ENCODE assay signal across 1 cellular context in the genomic region with DNA sequence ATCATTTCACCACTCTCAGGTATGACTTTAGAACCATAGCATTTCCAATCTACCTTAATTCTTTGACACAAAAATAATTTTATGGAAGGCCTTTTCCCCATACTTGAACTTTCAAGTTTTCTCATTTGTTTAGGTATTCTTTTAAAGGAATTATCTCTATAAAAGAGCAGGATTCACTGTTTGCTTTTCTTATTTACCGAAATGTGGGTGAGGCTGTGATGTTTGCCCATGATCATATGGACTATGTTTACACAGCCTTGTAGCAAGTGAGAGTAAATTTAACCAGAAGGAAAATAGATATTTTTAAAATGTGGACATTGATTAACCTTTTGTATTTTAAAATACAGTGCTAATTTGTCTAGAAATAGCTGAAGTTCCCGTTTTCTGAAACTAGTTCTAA.
TF ChIP-seq lines count a peak whose summit lies in the region.

No MANE protein-coding gene starts in this region.

TF ChIP-seq in GM23338, 12 proteins besides CTCF, POLR2A, EP300 and RAD21 (continued from another document):
- TF ChIP-seq, protein P1, sequence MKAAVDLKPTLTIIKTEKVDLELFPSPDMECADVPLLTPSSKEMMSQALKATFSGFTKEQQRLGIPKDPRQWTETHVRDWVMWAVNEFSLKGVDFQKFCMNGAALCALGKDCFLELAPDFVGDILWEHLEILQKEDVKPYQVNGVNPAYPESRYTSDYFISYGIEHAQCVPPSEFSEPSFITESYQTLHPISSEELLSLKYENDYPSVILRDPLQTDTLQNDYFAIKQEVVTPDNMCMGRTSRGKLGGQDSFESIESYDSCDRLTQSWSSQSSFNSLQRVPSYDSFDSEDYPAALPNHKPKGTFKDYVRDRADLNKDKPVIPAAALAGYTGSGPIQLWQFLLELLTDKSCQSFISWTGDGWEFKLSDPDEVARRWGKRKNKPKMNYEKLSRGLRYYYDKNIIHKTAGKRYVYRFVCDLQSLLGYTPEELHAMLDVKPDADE (IDR thresholded peaks at IDR 0.05), result no peak
- TF ChIP-seq ZNF114 (CRISPR knock-in tag; IDR thresholded peaks at IDR 0.05) (no peak), ZNF331 (CRISPR knock-in tag; IDR thresholded peaks at IDR 0.05; ENCODE audit: low read depth) (no peak), STAT1 (IDR thresholded peaks at IDR 0.05; ENCODE audit: unreplicated experiment) (no peak), CREB1 (CRISPR knock-in tag; IDR thresholded peaks at IDR 0.05; ENCODE audit: low read depth) (no peak), EZH2phosphoT487 (IDR thresholded peaks at IDR 0.05; ENCODE audit: unreplicated experiment) (no peak), JUNB (IDR thresholded peaks at IDR 0.05; ENCODE audit: unreplicated experiment) (no peak)
- TF ChIP-seq, protein P2, sequence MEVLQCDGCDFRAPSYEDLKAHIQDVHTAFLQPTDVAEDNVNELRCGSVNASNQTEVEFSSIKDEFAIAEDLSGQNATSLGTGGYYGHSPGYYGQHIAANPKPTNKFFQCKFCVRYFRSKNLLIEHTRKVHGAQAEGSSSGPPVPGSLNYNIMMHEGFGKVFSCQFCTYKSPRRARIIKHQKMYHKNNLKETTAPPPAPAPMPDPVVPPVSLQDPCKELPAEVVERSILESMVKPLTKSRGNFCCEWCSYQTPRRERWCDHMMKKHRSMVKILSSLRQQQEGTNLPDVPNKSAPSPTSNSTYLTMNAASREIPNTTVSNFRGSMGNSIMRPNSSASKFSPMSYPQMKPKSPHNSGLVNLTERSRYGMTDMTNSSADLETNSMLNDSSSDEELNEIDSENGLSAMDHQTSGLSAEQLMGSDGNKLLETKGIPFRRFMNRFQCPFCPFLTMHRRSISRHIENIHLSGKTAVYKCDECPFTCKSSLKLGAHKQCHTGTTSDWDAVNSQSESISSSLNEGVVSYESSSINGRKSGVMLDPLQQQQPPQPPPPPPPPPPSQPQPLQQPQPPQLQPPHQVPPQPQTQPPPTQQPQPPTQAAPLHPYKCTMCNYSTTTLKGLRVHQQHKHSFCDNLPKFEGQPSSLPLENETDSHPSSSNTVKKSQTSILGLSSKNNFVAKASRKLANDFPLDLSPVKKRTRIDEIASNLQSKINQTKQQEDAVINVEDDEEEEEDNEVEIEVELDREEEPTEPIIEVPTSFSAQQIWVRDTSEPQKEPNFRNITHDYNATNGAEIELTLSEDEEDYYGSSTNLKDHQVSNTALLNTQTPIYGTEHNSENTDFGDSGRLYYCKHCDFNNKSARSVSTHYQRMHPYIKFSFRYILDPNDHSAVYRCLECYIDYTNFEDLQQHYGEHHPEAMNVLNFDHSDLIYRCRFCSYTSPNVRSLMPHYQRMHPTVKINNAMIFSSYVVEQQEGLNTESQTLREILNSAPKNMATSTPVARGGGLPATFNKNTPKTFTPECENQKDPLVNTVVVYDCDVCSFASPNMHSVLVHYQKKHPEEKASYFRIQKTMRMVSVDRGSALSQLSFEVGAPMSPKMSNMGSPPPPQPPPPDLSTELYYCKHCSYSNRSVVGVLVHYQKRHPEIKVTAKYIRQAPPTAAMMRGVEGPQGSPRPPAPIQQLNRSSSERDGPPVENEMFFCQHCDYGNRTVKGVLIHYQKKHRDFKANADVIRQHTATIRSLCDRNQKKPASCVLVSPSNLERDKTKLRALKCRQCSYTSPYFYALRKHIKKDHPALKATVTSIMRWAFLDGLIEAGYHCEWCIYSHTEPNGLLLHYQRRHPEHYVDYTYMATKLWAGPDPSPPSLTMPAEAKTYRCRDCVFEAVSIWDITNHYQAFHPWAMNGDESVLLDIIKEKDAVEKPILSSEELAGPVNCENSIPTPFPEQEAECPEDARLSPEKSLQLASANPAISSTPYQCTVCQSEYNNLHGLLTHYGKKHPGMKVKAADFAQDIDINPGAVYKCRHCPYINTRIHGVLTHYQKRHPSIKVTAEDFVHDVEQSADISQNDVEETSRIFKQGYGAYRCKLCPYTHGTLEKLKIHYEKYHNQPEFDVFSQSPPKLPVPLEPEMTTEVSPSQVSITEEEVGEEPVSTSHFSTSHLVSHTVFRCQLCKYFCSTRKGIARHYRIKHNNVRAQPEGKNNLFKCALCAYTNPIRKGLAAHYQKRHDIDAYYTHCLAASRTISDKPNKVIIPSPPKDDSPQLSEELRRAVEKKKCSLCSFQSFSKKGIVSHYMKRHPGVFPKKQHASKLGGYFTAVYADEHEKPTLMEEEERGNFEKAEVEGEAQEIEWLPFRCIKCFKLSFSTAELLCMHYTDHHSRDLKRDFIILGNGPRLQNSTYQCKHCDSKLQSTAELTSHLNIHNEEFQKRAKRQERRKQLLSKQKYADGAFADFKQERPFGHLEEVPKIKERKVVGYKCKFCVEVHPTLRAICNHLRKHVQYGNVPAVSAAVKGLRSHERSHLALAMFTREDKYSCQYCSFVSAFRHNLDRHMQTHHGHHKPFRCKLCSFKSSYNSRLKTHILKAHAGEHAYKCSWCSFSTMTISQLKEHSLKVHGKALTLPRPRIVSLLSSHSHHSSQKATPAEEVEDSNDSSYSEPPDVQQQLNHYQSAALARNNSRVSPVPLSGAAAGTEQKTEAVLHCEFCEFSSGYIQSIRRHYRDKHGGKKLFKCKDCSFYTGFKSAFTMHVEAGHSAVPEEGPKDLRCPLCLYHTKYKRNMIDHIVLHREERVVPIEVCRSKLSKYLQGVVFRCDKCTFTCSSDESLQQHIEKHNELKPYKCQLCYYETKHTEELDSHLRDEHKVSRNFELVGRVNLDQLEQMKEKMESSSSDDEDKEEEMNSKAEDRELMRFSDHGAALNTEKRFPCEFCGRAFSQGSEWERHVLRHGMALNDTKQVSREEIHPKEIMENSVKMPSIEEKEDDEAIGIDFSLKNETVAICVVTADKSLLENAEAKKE (CRISPR knock-in tag; IDR thresholded peaks at IDR 0.05), result no peak
